In the genomic region with DNA sequence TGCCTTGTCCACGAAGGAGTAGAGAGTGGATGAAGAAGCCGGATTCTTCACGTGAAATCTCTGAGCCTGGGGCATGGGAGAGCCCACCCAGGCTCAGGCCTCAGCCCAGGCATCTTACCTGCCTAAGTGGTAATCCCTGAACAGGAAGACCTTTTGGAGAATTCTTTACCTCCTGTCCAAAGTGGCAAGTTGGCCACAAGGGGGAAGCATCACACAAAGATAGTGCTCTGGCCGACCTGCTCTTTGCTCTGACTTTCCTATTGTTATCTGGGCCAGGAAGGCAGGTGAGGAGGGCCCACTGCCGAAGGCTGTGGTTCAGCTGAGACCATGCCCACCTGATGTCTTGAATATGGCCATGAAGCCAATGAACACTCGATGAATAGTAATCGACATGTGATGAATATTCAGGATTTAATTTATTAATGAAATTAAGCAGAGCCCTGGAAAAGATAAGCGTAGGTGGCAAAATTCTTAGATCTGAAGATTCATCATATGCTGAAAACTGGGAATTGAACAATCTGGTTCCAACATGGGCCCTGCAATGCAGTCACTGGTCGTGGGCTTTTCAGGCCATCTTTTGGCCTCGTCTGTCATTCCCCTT, we compare ENCODE assay signal across 8 cellular contexts.
DNase-seq lines count a peak whose midpoint lies in the region; ATAC-seq and TF ChIP-seq lines count a peak whose summit lies in the region.

No MANE protein-coding gene starts in this region.

- no peaks in the 10 kb centered on the region for H3K79me2 ChIP-seq in OCI-LY3 (ENCODE audit: low read length)

- no peak overlapping the region for H3K27ac ChIP-seq in OCI-LY3 (ENCODE audit: low read length)
- H3K27ac ChIP-seq in gastroesophageal sphincter: no peak overlapping the region

- no peaks in the 10 kb centered on the region for H4K20me1 ChIP-seq in OCI-LY3 (ENCODE audit: insufficient read depth, low read length)

- H3K27ac Mint-ChIP-seq in osteocyte (ENCODE audit: unreplicated experiment): no peak overlapping the region

- no peaks in the 10 kb centered on the region for H3K9me3 Mint-ChIP-seq in osteocyte (ENCODE audit: unreplicated experiment)

- 44 to 53% methylated on average over 3 to 5 of the region's 10 CpGs for WGBS in gastroesophageal sphincter (ENCODE audit: low coverage in 1 of 2), 2 donors

- peak; percentile 84 for TF ChIP-seq CTCF in OCI-LY3 (IDR thresholded peaks at IDR 0.05; ENCODE audit: low read depth, low read length)
- peak; percentile 54 to 75 (median 66) for TF ChIP-seq CTCF in gastroesophageal sphincter (IDR thresholded peaks at IDR 0.05)
- TF ChIP-seq CTCF in osteocyte (IDR thresholded peaks at IDR 0.05): peak; percentile 90

- H3K27me3 Mint-ChIP-seq in osteocyte (ENCODE audit: unreplicated experiment): no peaks in the 10 kb centered on the region

- no peak for TF ChIP-seq EP300 in gastroesophageal sphincter (IDR thresholded peaks at IDR 0.05)

- no peaks in the 10 kb centered on the region for H3K36me3 ChIP-seq in OCI-LY3 (replicated peaks; ENCODE audit: low read depth, low read length)
- no peaks in the 10 kb centered on the region for H3K36me3 ChIP-seq in gastroesophageal sphincter

- H3K4me1 ChIP-seq in OCI-LY3 (ENCODE audit: low read length): peaks cover 11% of the 10 kb centered on the region
- peaks cover 0 to 4% (median 0%) of the 10 kb centered on the region in 3 donors for H3K4me1 ChIP-seq in gastroesophageal sphincter

- peak; percentile 58 for DNase-seq in GDM1 (lab: John Stamatoyannopoulos, UW)
- DNase-seq in KBM-7: peak; percentile 63
- peak; percentile 9 for DNase-seq in activated effector memory CD4-positive, alpha-beta T cell treated with Interleukin-2 at 50 U/mL for 16 hours
- DNase-seq in osteocyte (ENCODE audit: extremely low spot score, unreplicated experiment): no peak
- no peak for DNase-seq in NK-92 treated with Interleukin-12 subunit alpha and Interleukin-12 subunit beta, amount 100 ng/mL, for 24 hours (lab: John Stamatoyannopoulos, UW)

- H3K27me3 ChIP-seq in OCI-LY3 (ENCODE audit: low read depth, low read length) (no peaks in the 10 kb centered on the region), gastroesophageal sphincter (no peaks in the 10 kb centered on the region)

- TF ChIP-seq POLR2A in gastroesophageal sphincter (IDR thresholded peaks at IDR 0.05): no peak

- H3K9me3 ChIP-seq in OCI-LY3 (ENCODE audit: insufficient read depth, low read length) (no peaks in the 10 kb centered on the region), gastroesophageal sphincter (no peaks in the 10 kb centered on the region)

- ATAC-seq in GM21786 (IDR thresholded peaks at IDR 0.05; ENCODE audit: unreplicated experiment): peak; percentile 80
- ATAC-seq in gastroesophageal sphincter: no peak

- no peak overlapping the region for H3K4me2 ChIP-seq in OCI-LY3 (ENCODE audit: low read length)

- no peak overlapping the region for H3K4me3 Mint-ChIP-seq in osteocyte (ENCODE audit: unreplicated experiment)

- H3K36me3 Mint-ChIP-seq in osteocyte (ENCODE audit: unreplicated experiment): no peaks in the 10 kb centered on the region

- in situ Hi-C loops in KBM-7 (cut with MboI; ENCODE audit: low pct_unique_long_range_greater_than_20kb, low sequenced_read_pairs): no loop called here

- H3K4me3 ChIP-seq in OCI-LY3 (ENCODE audit: low read length) (no peak overlapping the region), gastroesophageal sphincter (no peak overlapping the region)

- peaks cover 2% of the 10 kb centered on the region for H3K4me1 Mint-ChIP-seq in osteocyte (ENCODE audit: unreplicated experiment)

- H3K9ac ChIP-seq in OCI-LY3 (ENCODE audit: low read length): no peak overlapping the region

- no peak overlapping the region for H2AFZ ChIP-seq in OCI-LY3 (ENCODE audit: low read depth, low read length)

Comparison
In these comparisons a context has a peak if more than half of its experiments do, and no peak if none do; other contexts are left out.
1. DNase-seq: peak in GDM1 (single experiment), KBM-7 (single experiment) and activated effector memory CD4-positive, alpha-beta T cell treated with Interleukin-2 at 50 U/mL for 16 hours (single experiment); none in osteocyte (single experiment) and NK-92 treated with Interleukin-12 subunit alpha and Interleukin-12 subunit beta, amount 100 ng/mL, for 24 hours (single experiment).
2. Peak in every context shown above with its lines, with median percentiles within 50 percentile points of each other: CTCF ChIP-seq.